In the genomic region with DNA sequence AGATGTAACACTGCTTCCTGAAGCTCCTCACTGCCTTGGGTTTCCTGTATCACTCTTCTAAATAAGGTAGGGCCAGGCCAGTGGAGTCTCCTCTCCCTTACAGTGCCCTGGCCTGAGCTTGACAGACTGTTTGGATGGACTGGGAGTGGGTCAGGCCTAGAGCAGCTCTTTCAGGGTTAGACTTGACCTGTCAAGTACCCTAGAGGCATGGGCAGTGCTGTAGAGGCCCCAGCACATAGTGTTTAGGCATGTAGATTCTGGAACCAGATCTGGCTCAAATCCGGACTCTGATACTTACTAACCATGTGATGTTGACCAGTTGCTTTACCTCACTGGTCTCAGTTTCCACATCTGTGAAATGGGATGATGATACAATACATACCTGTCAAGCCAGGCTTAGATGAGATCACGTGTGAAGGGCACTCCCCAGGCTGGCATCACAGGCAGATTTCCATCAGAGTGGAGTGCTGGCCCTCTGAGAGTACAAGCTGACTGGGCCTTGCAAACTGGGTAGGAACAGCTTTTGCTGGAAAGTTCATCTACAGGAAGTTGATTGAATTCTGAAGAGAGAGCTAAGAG, we compare ENCODE assay signal across 23 cellular contexts. TPM values are rescaled to one million over a fixed set of nuclear protein-coding genes. Genes with fewer than 3 reads are reported as not detected.
DNase-seq lines count a peak whose midpoint lies in the region; ATAC-seq, FAIRE-seq and TF ChIP-seq lines count a peak whose summit lies in the region.
"Had no signal": no experiment of that assay in that cellular context is flagged by ENCODE, and none has a peak within 500 bp of the region (broad histone marks: within the 10 kb centered on the region; RNA-seq: fewer than 3 reads in every experiment).

No MANE protein-coding gene starts in this region.

- ATAC-seq in A549: no peak
- ATAC-seq in HG03457 (IDR thresholded peaks at IDR 0.05; ENCODE audit: unreplicated experiment): no peak
- ATAC-seq in HG02870 (IDR thresholded peaks at IDR 0.05; ENCODE audit: unreplicated experiment): no peak
- ATAC-seq: gastrocnemius medialis; psoas muscle; stimulated activated memory B cell treated with anti-CD40 and anti-IgM and Interleukin-4, amounts not matched to agents 10 μg/mL and 1 μg/mL and 100 μg/mL, for 72 hours; upper lobe of right lung had no signal

- H3K14ac ChIP-seq in mesenchymal stem cell (ENCODE audit: low read length in 2 of 2): no peak overlapping the region

- H2BK5ac ChIP-seq in mesenchymal stem cell (ENCODE audit: low read depth, low read length, poor library complexity, severe bottlenecking): no peak overlapping the region

- no peaks in the 10 kb centered on the region for H3K9me3 Mint-ChIP-seq in T-helper 1 cell treated with Interleukin-12 subunit alpha and Interleukin-12 subunit beta and Interleukin-4 antibody, amounts not matched to agents 30 μg/mL and 1 μg/mL, for 36 hours
- H3K9me3 Mint-ChIP-seq in activated CD4-positive, alpha-beta memory T cell treated with anti-CD3 and anti-CD28 coated beads, Interleukin-2, amount 10 ng/mL, durations not matched to agents 7 days and 5 days: no peaks in the 10 kb centered on the region
- H3K9me3 Mint-ChIP-seq: IgD-negative memory B cell; stimulated activated memory B cell treated with anti-CD40 and anti-IgM and Interleukin-4, amounts not matched to agents 10 μg/mL and 1 μg/mL and 100 μg/mL, for 72 hours had no signal

- peak overlapping the region in 1 of 2 experiments; percentile 26 for H2BK12ac ChIP-seq in mesenchymal stem cell (ENCODE audit: low read length in 2 of 2)

- no peak for TF ChIP-seq CTCF in A549 (IDR thresholded peaks at IDR 0.05)

- H2BK15ac ChIP-seq in mesenchymal stem cell (ENCODE audit: low read depth, poor library complexity, severe bottlenecking): no peak overlapping the region

- CTCF ChIA-PET in A549 (lab: Yijun Ruan, JAX): interaction anchor here (0.8 to 2.9 kb wide), 9 partner anchors 13 to 180 kb away, joined by 3 to 10 read pairs (median 5); no protein-coding TSS in a partner anchor
- CTCF ChIA-PET in activated CD4-positive, alpha-beta memory T cell treated with anti-CD3 and anti-CD28 coated beads, Interleukin-2, amount 10 ng/mL, durations not matched to agents 7 days and 5 days (lab: Charles Lee): interaction anchor here (0.8 to 2.2 kb wide), 9 partner anchors 21 to 172 kb away, joined by 3 to 11 read pairs (median 4); no protein-coding TSS in a partner anchor

- H3K27ac Mint-ChIP-seq in T-helper 1 cell treated with Interleukin-12 subunit alpha and Interleukin-12 subunit beta and Interleukin-4 antibody, amounts not matched to agents 30 μg/mL and 1 μg/mL, for 36 hours: peak overlapping the region; percentile 100
- peak overlapping the region; percentile 97 for H3K27ac Mint-ChIP-seq in activated CD4-positive, alpha-beta memory T cell treated with anti-CD3 and anti-CD28 coated beads, Interleukin-2, amount 10 ng/mL, durations not matched to agents 7 days and 5 days
- H3K27ac Mint-ChIP-seq: stimulated activated memory B cell treated with anti-CD40 and anti-IgM and Interleukin-4, amounts not matched to agents 10 μg/mL and 1 μg/mL and 100 μg/mL, for 72 hours had no signal

- H3K9me3 ChIP-seq in A549 (no peaks in the 10 kb centered on the region), mesenchymal stem cell (ENCODE audit: control insufficient read depth, low read length) (no peaks in the 10 kb centered on the region)
- H3K9me3 ChIP-seq: BLaER1 treated with 17β-estradiol and CSF1 and Interleukin-3, amounts not matched to agents 10 nM and 100 nM; gastrocnemius medialis; left ventricle myocardium inferior; psoas muscle; spleen; upper lobe of right lung had no signal

- FAIRE-seq in A549 (lab: Jason Lieb, UNC): no peak
- FAIRE-seq: GM19239 had no signal

- H3K4me1 ChIP-seq in A549 (peaks cover 23% of the 10 kb centered on the region), mesenchymal stem cell (ENCODE audit: control insufficient read depth, insufficient read depth, low read depth, low read length) (peaks cover 22% of the 10 kb centered on the region)

- no peak for DNase-seq in T-helper 1 cell
- no peak for DNase-seq in A549 (ENCODE audit: low read depth in 1 of 2, low spot score in 1 of 2)
- no peak for DNase-seq in activated CD4-positive, alpha-beta memory T cell treated with anti-CD3 and anti-CD28 coated beads, Interleukin-2, amount 10 ng/mL, durations not matched to agents 7 days and 5 days
- DNase-seq in mesenchymal stem cell: no peak
- no peak for DNase-seq in DMS79 treated with DMSO at 0.1 percent for 48 hours (lab: John Stamatoyannopoulos, UW)
- DNase-seq: activated CD8-positive, alpha-beta memory T cell treated with anti-CD3 and anti-CD28 coated beads, Interleukin-2, amount 50 U/mL, for 48 hours; anterior cingulate cortex; DND-41; gastrocnemius medialis; left ventricle myocardium inferior; NCI-H2081 treated with DMSO at 0.1 percent for 48 hours; psoas muscle; spleen; upper lobe of right lung; WERI-Rb-1 had no signal

- H3K4me2 ChIP-seq in A549: peak overlapping the region; percentile 95; the same call in 1 of the 3 replicates
- H3K4me2 ChIP-seq in mesenchymal stem cell (ENCODE audit: low read length, poor library complexity, severe bottlenecking): no peak overlapping the region

- peak overlapping the region in 1 of 2 experiments; percentile 67 for H3K23ac ChIP-seq in mesenchymal stem cell (ENCODE audit: low read length in 2 of 2)

- peaks cover 72% of the 10 kb centered on the region for H3K4me1 Mint-ChIP-seq in T-helper 1 cell treated with Interleukin-12 subunit alpha and Interleukin-12 subunit beta and Interleukin-4 antibody, amounts not matched to agents 30 μg/mL and 1 μg/mL, for 36 hours (ENCODE audit: low read depth)
- H3K4me1 Mint-ChIP-seq in activated CD4-positive, alpha-beta memory T cell treated with anti-CD3 and anti-CD28 coated beads, Interleukin-2, amount 10 ng/mL, durations not matched to agents 7 days and 5 days: peaks cover 61% of the 10 kb centered on the region

- H2AK5ac ChIP-seq in mesenchymal stem cell (ENCODE audit: low read length, severe bottlenecking): peak overlapping the region; percentile 63

- H4K8ac ChIP-seq in mesenchymal stem cell (ENCODE audit: low read length): no peak overlapping the region

- H3K4me3 ChIP-seq in A549: no peak overlapping the region
- H3K4me3 ChIP-seq in mesenchymal stem cell (ENCODE audit: insufficient read depth in 1 of 2, low read depth in 1 of 2, low read length in 2 of 2): no peak overlapping the region
- H3K4me3 ChIP-seq: upper lobe of right lung had no signal

- H3K27me3 ChIP-seq in mesenchymal stem cell (ENCODE audit: control insufficient read depth in 1 of 2, insufficient read depth in 1 of 2, low read length in 2 of 2): no peaks in the 10 kb centered on the region
- H3K27me3 ChIP-seq: gastrocnemius medialis, upper lobe of right lung had no signal

- H4K91ac ChIP-seq in mesenchymal stem cell (ENCODE audit: low read length): no peak overlapping the region

- H3K79me1 ChIP-seq in mesenchymal stem cell (replicated peaks; ENCODE audit: low read length, poor library complexity, severe bottlenecking): no peaks in the 10 kb centered on the region

- H3K4ac ChIP-seq in mesenchymal stem cell (ENCODE audit: low read depth in 1 of 2, low read length in 2 of 2): no peak overlapping the region

- TF ChIP-seq RAD21 in A549 (conservative IDR thresholded peaks at IDR 0.05 in 1 of 2, IDR thresholded peaks at IDR 0.05 in 1 of 2): no peak

- H3K36me3 Mint-ChIP-seq in T-helper 1 cell treated with Interleukin-12 subunit alpha and Interleukin-12 subunit beta and Interleukin-4 antibody, amounts not matched to agents 30 μg/mL and 1 μg/mL, for 36 hours (ENCODE audit: low read depth): peaks cover 1% of the 10 kb centered on the region
- peaks cover 10% of the 10 kb centered on the region for H3K36me3 Mint-ChIP-seq in activated CD4-positive, alpha-beta memory T cell treated with anti-CD3 and anti-CD28 coated beads, Interleukin-2, amount 10 ng/mL, durations not matched to agents 7 days and 5 days (ENCODE audit: low read depth)
- H3K36me3 Mint-ChIP-seq: IgD-negative memory B cell; stimulated activated memory B cell treated with anti-CD40 and anti-IgM and Interleukin-4, amounts not matched to agents 10 μg/mL and 1 μg/mL and 100 μg/mL, for 72 hours had no signal

- H2BK120ac ChIP-seq in mesenchymal stem cell (ENCODE audit: low read depth, low read length): no peak overlapping the region

- no peak overlapping the region for H3K9ac ChIP-seq in mesenchymal stem cell (ENCODE audit: low read length)

- H3K18ac ChIP-seq in mesenchymal stem cell (ENCODE audit: low read depth in 1 of 2, low read length in 2 of 2): no peak overlapping the region

- TF ChIP-seq POLR2A in A549 (IDR thresholded peaks at IDR 0.05; ENCODE audit: low read length): no peak

- H3K27ac ChIP-seq in A549: peak overlapping the region; percentile 83 to 92; a peak in 5 of 6 replicates
- H3K27ac ChIP-seq in mesenchymal stem cell (ENCODE audit: low read length, poor library complexity, severe bottlenecking): no peak overlapping the region
- H3K27ac ChIP-seq: 22Rv1, psoas muscle, spleen, WERI-Rb-1 had no signal

- TF ChIP-seq EP300 in A549 (IDR thresholded peaks at IDR 0.05): no peak

- H3K36me3 ChIP-seq in mesenchymal stem cell (ENCODE audit: control insufficient read depth in 1 of 2, insufficient read depth in 2 of 2, low read depth in 1 of 2, low read length in 2 of 2): peaks cover 0 to 4% of the 10 kb centered on the region in 2 experiments
- H3K36me3 ChIP-seq: BLaER1 treated with 17β-estradiol and CSF1 and Interleukin-3, amounts not matched to agents 10 nM and 100 nM; gastrocnemius medialis; left ventricle myocardium inferior; spleen; upper lobe of right lung; WERI-Rb-1 had no signal

- WGBS in A549 (ENCODE audit: missing lambda C conversion rate): 60% methylated on average over 1 of the region's 2 CpGs
- 88% methylated on average over 2 of the region's 2 CpGs for WGBS in mesenchymal stem cell

- H2AFZ ChIP-seq in mesenchymal stem cell (ENCODE audit: low read depth, low read length): no peak overlapping the region

- POLR2A ChIA-PET in A549 (lab: Yijun Ruan, JAX): interaction anchor here (0.6 to 2.8 kb wide), 3 partner anchors 22 to 159 kb away, joined by 3 to 16 read pairs (median 4); no protein-coding TSS in a partner anchor
- POLR2A ChIA-PET in activated CD4-positive, alpha-beta memory T cell treated with anti-CD3 and anti-CD28 coated beads, Interleukin-2, amount 10 ng/mL, durations not matched to agents 7 days and 5 days (lab: Charles Lee): interaction anchor here (0.8 to 6.5 kb wide), 13 partner anchors 10 to 127 kb away, joined by 3 to 117 read pairs (median 6); no protein-coding TSS in a partner anchor

- no peaks in the 10 kb centered on the region for H3K27me3 Mint-ChIP-seq in T-helper 1 cell treated with Interleukin-12 subunit alpha and Interleukin-12 subunit beta and Interleukin-4 antibody, amounts not matched to agents 30 μg/mL and 1 μg/mL, for 36 hours (ENCODE audit: low read depth)
- no peaks in the 10 kb centered on the region for H3K27me3 Mint-ChIP-seq in activated CD4-positive, alpha-beta memory T cell treated with anti-CD3 and anti-CD28 coated beads, Interleukin-2, amount 10 ng/mL, durations not matched to agents 7 days and 5 days

- peak overlapping the region; percentile 92 for H3K4me3 Mint-ChIP-seq in T-helper 1 cell treated with Interleukin-12 subunit alpha and Interleukin-12 subunit beta and Interleukin-4 antibody, amounts not matched to agents 30 μg/mL and 1 μg/mL, for 36 hours
- H3K4me3 Mint-ChIP-seq in activated CD4-positive, alpha-beta memory T cell treated with anti-CD3 and anti-CD28 coated beads, Interleukin-2, amount 10 ng/mL, durations not matched to agents 7 days and 5 days: peak overlapping the region; percentile 22

RNA-seq across cellular contexts. Expression of gene MICAL2, which starts 1.4 kb away (rescaled TPM):
- polyA plus RNA-seq in A549 (2011; rRNA removed) (42.1 and 52.4 TPM in 2 replicates), A549 (2017; fragmentation: RNase III; extraction: RNeasy Plus Mini Kit Qiagen cat#74134 plus additional on column Dnase treatment) (39.8 to 43.6 TPM (median 43.5 TPM) in 3 replicates)
- polyA plus RNA-seq in A549 (2012; cell fraction: cytosol; rRNA removed): 19.3 and 22.9 TPM in 2 replicates
- 25.5 and 31.9 TPM in 2 replicates for polyA plus RNA-seq in A549 (2012; cell fraction: nucleus; rRNA removed)
- 104 and 112 TPM in 2 replicates for polyA minus RNA-seq in A549 (2011; rRNA and poly(A)+ RNA removed)
- total RNA-seq in activated CD4-positive, alpha-beta memory T cell treated with anti-CD3 and anti-CD28 coated beads, Interleukin-2, amount 10 ng/mL, durations not matched to agents 7 days and 5 days: 100 to 1,000 TPM; 135 to 143 TPM
- 96.9 TPM for polyA plus RNA-seq in mesenchymal stem cell (2013, experiment 1 of 2)
- polyA plus RNA-seq in mesenchymal stem cell (2013, experiment 2 of 2): 100 TPM
